Comparison of ENCODE assay signal across 12 cellular contexts in the genomic region with DNA sequence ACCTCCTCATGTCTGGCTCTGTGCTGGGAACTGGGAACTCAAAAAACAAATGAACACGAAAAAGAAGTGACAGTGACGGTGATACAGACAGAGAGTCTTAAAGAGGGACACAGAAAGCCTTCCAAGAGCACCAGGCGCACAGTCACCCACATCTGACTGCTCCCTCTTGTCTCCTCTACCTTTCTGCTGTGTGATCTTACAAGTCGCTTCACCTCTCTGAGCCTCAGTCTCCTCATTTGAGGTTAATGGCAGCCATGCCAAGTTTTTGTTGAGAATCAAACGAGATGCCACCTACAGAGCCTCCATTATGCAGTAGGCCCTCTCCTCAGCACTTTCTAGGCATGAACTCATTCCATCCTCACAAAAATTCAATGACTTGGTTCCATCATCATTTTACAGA. TPM values are rescaled to one million over a fixed set of nuclear protein-coding genes. Genes with fewer than 3 reads are reported as not detected.
DNase-seq lines count a peak whose midpoint lies in the region; ATAC-seq, FAIRE-seq and TF ChIP-seq lines count a peak whose summit lies in the region.
"Had no signal": no experiment of that assay in that cellular context is flagged by ENCODE, and none has a peak within 500 bp of the region (broad histone marks: within the 10 kb centered on the region; RNA-seq: fewer than 3 reads in every experiment).

No MANE protein-coding gene starts in this region.

- H3K4me1 Mint-ChIP-seq in activated CD8-positive, alpha-beta T cell treated with anti-CD3 and anti-CD28 coated beads for 36 hours (ENCODE audit: low read depth), result peaks cover 42% of the 10 kb centered on the region
- peaks cover 45% of the 10 kb centered on the region for H3K4me1 Mint-ChIP-seq in activated CD8-positive, alpha-beta T cell treated with anti-CD3 and anti-CD28 coated beads, Interleukin-2, amount 10 ng/mL, durations not matched to agents 7 days and 5 days (ENCODE audit: low read depth)
- peaks cover 84% of the 10 kb centered on the region for H3K4me1 Mint-ChIP-seq in chondrocyte (ENCODE audit: low read depth)

- H3K36me3 ChIP-seq in mesodermal cell (ENCODE audit: control insufficient read depth, insufficient read depth, low read length), result peaks cover 36% of the 10 kb centered on the region
- H3K36me3 ChIP-seq in thoracic aorta, result peaks cover 12% of the 10 kb centered on the region

- H3K4me1 ChIP-seq in mesodermal cell (ENCODE audit: control insufficient read depth, insufficient read depth, low read length, poor library complexity, severe bottlenecking), result peaks cover 19% of the 10 kb centered on the region
- peaks cover 11 to 59% of the 10 kb centered on the region in 2 donors for H3K4me1 ChIP-seq in thoracic aorta (ENCODE audit: control insufficient read depth in 1 of 2, low read depth in 2 of 2)

- peaks cover 19% of the 10 kb centered on the region for H3K27me3 Mint-ChIP-seq in activated CD8-positive, alpha-beta T cell treated with anti-CD3 and anti-CD28 coated beads for 36 hours
- peaks cover 27% of the 10 kb centered on the region for H3K27me3 Mint-ChIP-seq in activated CD8-positive, alpha-beta T cell treated with anti-CD3 and anti-CD28 coated beads, Interleukin-2, amount 10 ng/mL, durations not matched to agents 7 days and 5 days (ENCODE audit: low read depth)
- no peaks in the 10 kb centered on the region for H3K27me3 Mint-ChIP-seq in chondrocyte (ENCODE audit: low read depth)

- H3K36me3 Mint-ChIP-seq in activated CD8-positive, alpha-beta T cell treated with anti-CD3 and anti-CD28 coated beads for 36 hours (ENCODE audit: low read depth), result peaks cover 8% of the 10 kb centered on the region
- no peaks in the 10 kb centered on the region for H3K36me3 Mint-ChIP-seq in activated CD8-positive, alpha-beta T cell treated with anti-CD3 and anti-CD28 coated beads, Interleukin-2, amount 10 ng/mL, durations not matched to agents 7 days and 5 days (ENCODE audit: low read depth)
- H3K36me3 Mint-ChIP-seq in chondrocyte (ENCODE audit: low read depth), result peaks cover 32% of the 10 kb centered on the region

- intact Hi-C loops in activated CD8-positive, alpha-beta T cell treated with anti-CD3 and anti-CD28 coated beads for 36 hours (cut with micrococcal nuclease), result no loop called here

- H3K27ac Mint-ChIP-seq in activated CD8-positive, alpha-beta T cell treated with anti-CD3 and anti-CD28 coated beads for 36 hours, result no peak overlapping the region
- H3K27ac Mint-ChIP-seq in activated CD8-positive, alpha-beta T cell treated with anti-CD3 and anti-CD28 coated beads, Interleukin-2, amount 10 ng/mL, durations not matched to agents 7 days and 5 days, result no peak overlapping the region
- H3K27ac Mint-ChIP-seq in chondrocyte (ENCODE audit: unreplicated experiment), result peak overlapping the region; percentile 66

- no peaks in the 10 kb centered on the region for H3K9me3 ChIP-seq in mesodermal cell (ENCODE audit: control insufficient read depth, low read length)
- H3K9me3 ChIP-seq in thoracic aorta, result no peaks in the 10 kb centered on the region

- DNase-seq in activated CD8-positive, alpha-beta T cell treated with anti-CD3 and anti-CD28 coated beads for 36 hours, result no peak
- DNase-seq in activated CD8-positive, alpha-beta T cell treated with anti-CD3 and anti-CD28 coated beads, Interleukin-2, amount 10 ng/mL, durations not matched to agents 7 days and 5 days, result no peak
- DNase-seq in chondrocyte (ENCODE audit: low spot score) (peak; percentile 4), thoracic aorta (ENCODE audit: low spot score) (no peak), GM12892 (ENCODE audit: insufficient read length) (no peak)
- DNase-seq: activated naive CD4-positive, alpha-beta T cell treated with Interleukin-2 at 50 U/mL for 16 hours; NCI-H226 had no signal

- H3K9me3 Mint-ChIP-seq in activated CD8-positive, alpha-beta T cell treated with anti-CD3 and anti-CD28 coated beads for 36 hours, result no peaks in the 10 kb centered on the region
- H3K9me3 Mint-ChIP-seq in activated CD8-positive, alpha-beta T cell treated with anti-CD3 and anti-CD28 coated beads, Interleukin-2, amount 10 ng/mL, durations not matched to agents 7 days and 5 days (ENCODE audit: insufficient read depth), result no peaks in the 10 kb centered on the region
- H3K9me3 Mint-ChIP-seq in chondrocyte (ENCODE audit: low read depth), result no peaks in the 10 kb centered on the region

- peak overlapping the region; percentile 73 for H3K4me3 Mint-ChIP-seq in activated CD8-positive, alpha-beta T cell treated with anti-CD3 and anti-CD28 coated beads for 36 hours
- H3K4me3 Mint-ChIP-seq in activated CD8-positive, alpha-beta T cell treated with anti-CD3 and anti-CD28 coated beads, Interleukin-2, amount 10 ng/mL, durations not matched to agents 7 days and 5 days, result no peak overlapping the region
- H3K4me3 Mint-ChIP-seq in chondrocyte (ENCODE audit: unreplicated experiment), result peak overlapping the region; percentile 96

- TF ChIP-seq CTCF in activated CD8-positive, alpha-beta T cell treated with anti-CD3 and anti-CD28 coated beads for 36 hours (IDR thresholded peaks at IDR 0.05), result no peak
- TF ChIP-seq CTCF in chondrocyte (IDR thresholded peaks at IDR 0.05) (no peak), thoracic aorta (IDR thresholded peaks at IDR 0.05) (no peak)

- POLR2A ChIA-PET in activated CD8-positive, alpha-beta T cell treated with anti-CD3 and anti-CD28 coated beads for 36 hours (lab: Charles Lee), result interaction anchor here (0.9 kb wide), 1 partner anchor 195 kb away, joined by 3 read pairs; no protein-coding TSS in a partner anchor
- POLR2A ChIA-PET in activated CD8-positive, alpha-beta T cell treated with anti-CD3 and anti-CD28 coated beads, Interleukin-2, amount 10 ng/mL, durations not matched to agents 7 days and 5 days (lab: Charles Lee), result interaction anchor here (0.7 kb wide), 1 partner anchor 11 kb away, joined by 3 read pairs; no protein-coding TSS in a partner anchor

- H3K27ac ChIP-seq in mesodermal cell (ENCODE audit: low read depth, low read length, severe bottlenecking) (no peak overlapping the region), thoracic aorta (peak overlapping the region; percentile 19 to 48)

- no peak for TF ChIP-seq POLR2A in GM12892 (IDR thresholded peaks at IDR 0.05; ENCODE audit: low read depth, low read length)

- FAIRE-seq in GM12892 (lab: Jason Lieb, UNC), result no peak
- FAIRE-seq: colon had no signal

- H3K27me3 ChIP-seq in thoracic aorta (replicated peaks; ENCODE audit: insufficient read depth), result no peaks in the 10 kb centered on the region

- no peak for ATAC-seq in activated CD8-positive, alpha-beta T cell treated with anti-CD3 and anti-CD28 coated beads for 36 hours
- ATAC-seq in activated CD8-positive, alpha-beta T cell treated with anti-CD3 and anti-CD28 coated beads, Interleukin-2, amount 10 ng/mL, durations not matched to agents 7 days and 5 days, result no peak
- ATAC-seq in thoracic aorta (ENCODE audit: insufficient number of reproducible peaks, low FRiP score, low read depth) (no peak), HG02981 (IDR thresholded peaks at IDR 0.05; ENCODE audit: unreplicated experiment) (no peak), GM21786 (IDR thresholded peaks at IDR 0.05; ENCODE audit: unreplicated experiment) (no peak)

- WGBS in mesodermal cell (ENCODE audit: insufficient coverage in 2 of 2), 2 experiments, result 89 to 91% methylated on average over 4 to 5 of the region's 5 CpGs

- CTCF ChIA-PET in activated CD8-positive, alpha-beta T cell treated with anti-CD3 and anti-CD28 coated beads for 36 hours (lab: Charles Lee), result interaction anchor here (1.3 kb wide), 1 partner anchor 37 kb away, joined by 3 read pairs; no protein-coding TSS in a partner anchor
- CTCF ChIA-PET in activated CD8-positive, alpha-beta T cell treated with anti-CD3 and anti-CD28 coated beads, Interleukin-2, amount 10 ng/mL, durations not matched to agents 7 days and 5 days (lab: Charles Lee), result no interaction called here

- H3K4me3 ChIP-seq in mesodermal cell (ENCODE audit: extremely low read depth, insufficient read depth, low read length, poor library complexity, severe bottlenecking) (peak overlapping the region; percentile 54), thoracic aorta (peak overlapping the region; percentile 76)

RNA-seq across cellular contexts. Expression of gene LRRC32, which starts 3.7 kb away (rescaled TPM):
- 10 to 100 TPM; 23.2 to 24.5 TPM for total RNA-seq in activated CD8-positive, alpha-beta T cell treated with anti-CD3 and anti-CD28 coated beads for 36 hours
- under 1 TPM; 0.23 to 0.32 TPM for total RNA-seq in activated CD8-positive, alpha-beta T cell treated with anti-CD3 and anti-CD28 coated beads, Interleukin-2, amount 10 ng/mL, durations not matched to agents 7 days and 5 days
- total RNA-seq in chondrocyte (113 to 367 TPM (median 367 TPM) in 3 replicates), thoracic aorta (100 to 1,000 TPM; 133 to 214 TPM)
- 96.7 TPM for polyA plus RNA-seq in mesodermal cell (2013, experiment 1 of 2)
- polyA plus RNA-seq in mesodermal cell (2013, experiment 2 of 2), result 105 TPM
- 5.1 TPM for polyA plus RNA-seq in GM12892 (2012; ENCODE audit: missing spikeins)
- total RNA-seq: A172 had no signal

Comparison
In these comparisons a context has a peak if more than half of its experiments do, and no peak if none do; other contexts are left out.
1. RNA of gene LRRC32, which starts 3.7 kb away (total RNA-seq): 113 to 367 TPM in chondrocyte, 133 to 214 TPM in thoracic aorta and 23.2 to 24.5 TPM in activated CD8-positive, alpha-beta T cell treated with anti-CD3 and anti-CD28 coated beads for 36 hours; 0.23 to 0.32 TPM in activated CD8-positive, alpha-beta T cell treated with anti-CD3 and anti-CD28 coated beads, Interleukin-2, amount 10 ng/mL, durations not matched to agents 7 days and 5 days; every median in the first group is over 10 times any median in the second.